Comparison of ENCODE assay signal across 1 cellular context in the genomic region with DNA sequence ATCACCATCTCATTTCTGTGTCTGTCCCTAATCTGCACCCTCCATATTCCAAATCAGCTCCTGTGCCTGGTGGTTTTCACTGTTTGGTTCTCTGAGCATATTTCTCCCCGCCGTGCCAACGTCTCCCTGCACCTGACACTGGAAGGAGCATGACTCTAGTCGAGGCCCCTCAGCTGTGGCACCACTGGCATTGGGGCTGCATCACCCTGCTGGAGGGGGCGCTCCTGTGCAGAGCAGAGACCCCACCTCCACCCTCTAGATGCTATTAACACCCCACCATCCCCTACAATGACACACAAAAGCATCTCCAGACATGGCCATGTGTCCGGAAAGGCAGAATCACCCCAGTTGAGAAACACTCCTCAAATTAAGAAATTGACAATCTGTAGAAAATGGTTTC.
TF ChIP-seq lines count a peak whose summit lies in the region.

No MANE protein-coding gene starts in this region.

TF ChIP-seq in SK-N-SH, 30 proteins besides CTCF, POLR2A, EP300 and RAD21:
- TF ChIP-seq TCF12 (IDR thresholded peaks at IDR 0.05) (no peak), FOSL2 (IDR thresholded peaks at IDR 0.05; ENCODE audit: borderline replicate concordance, low read depth) (no peak), NRF1 (IDR thresholded peaks at IDR 0.05; ENCODE audit: low read depth, low read length) (no peak), TEAD4 (IDR thresholded peaks at IDR 0.05; ENCODE audit: borderline replicate concordance, insufficient read depth) (no peak), FOXJ3 (CRISPR knock-in tag; IDR thresholded peaks at IDR 0.05) (no peak), RXRA (IDR thresholded peaks at IDR 0.05; ENCODE audit: borderline replicate concordance, low read depth) (no peak), YY1 (IDR thresholded peaks at IDR 0.05; ENCODE audit: low read depth) (no peak), JUND (IDR thresholded peaks at IDR 0.05) (no peak), GABPA (IDR thresholded peaks at IDR 0.05; ENCODE audit: low read depth) (no peak)
